26 cellular contexts compared by ENCODE assay signal in the genomic region with DNA sequence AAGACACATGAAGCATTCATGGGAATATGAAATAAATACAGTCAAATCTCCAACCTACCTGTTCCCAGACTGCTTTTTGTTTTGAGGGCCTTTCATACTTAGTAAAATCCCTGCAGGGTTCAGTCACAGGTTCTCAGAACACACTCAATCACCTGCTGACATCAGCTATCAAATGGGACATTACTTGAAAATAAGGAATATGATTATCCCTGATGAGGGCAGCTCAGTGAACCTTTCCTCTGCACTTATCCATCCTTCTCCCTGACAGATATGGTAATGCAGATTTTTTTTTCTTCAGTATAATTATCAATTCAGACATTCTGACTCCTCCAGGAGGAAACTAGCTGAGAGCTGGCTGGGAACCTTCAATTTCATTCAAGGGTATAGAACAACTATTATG.
"Had no signal": no experiment of that assay in that cellular context is flagged by ENCODE, and none has a peak within 500 bp of the region (broad histone marks: within the 10 kb centered on the region; RNA-seq: fewer than 3 reads in every experiment).

No MANE protein-coding gene starts in this region.

- H3K9me3 ChIP-seq: left lung, lower lobe of right lung, ovary, stomach, testis, thyroid gland, transverse colon, upper lobe of left lung, vagina had no signal

- H3K4me1 ChIP-seq: left lung, lower lobe of right lung, stomach, thyroid gland, transverse colon, upper lobe of left lung, vagina had no signal

- H3K36me3 Mint-ChIP-seq: naive thymus-derived CD8-positive, alpha-beta T cell; stimulated activated naive B cell treated with anti-CD40 and anti-IgM and Interleukin-4, amounts not matched to agents 10 μg/mL and 1 μg/mL and 100 μg/mL, for 72 hours had no signal

- H3K4me3 ChIP-seq: left lung, lower lobe of right lung, ovary, skin epidermis, stomach, testis, thyroid gland, transverse colon, upper lobe of left lung, vagina had no signal

- H3K27ac Mint-ChIP-seq: naive thymus-derived CD8-positive, alpha-beta T cell; nephron; progenitor cell of endocrine pancreas; stimulated activated naive B cell treated with anti-CD40 and anti-IgM and Interleukin-4, amounts not matched to agents 10 μg/mL and 1 μg/mL and 100 μg/mL, for 72 hours had no signal

- H3K4me3 Mint-ChIP-seq: naive thymus-derived CD8-positive, alpha-beta T cell; nephron; stimulated activated naive B cell treated with anti-CD40 and anti-IgM and Interleukin-4, amounts not matched to agents 10 μg/mL and 1 μg/mL and 100 μg/mL, for 72 hours had no signal

- H3K36me3 ChIP-seq: left lung, lower lobe of right lung, ovary, stomach, thyroid gland, transverse colon, upper lobe of left lung, vagina had no signal

- H3K27me3 ChIP-seq: left lung, ovary, stomach, testis, thyroid gland, transverse colon, upper lobe of left lung, vagina had no signal

- DNase-seq: hippocampal formation; kidney glomerular epithelial cell; left cardiac atrium; left lung; lower lobe of right lung; mammary epithelial cell; mesenchymal stem cell; naive thymus-derived CD8-positive, alpha-beta T cell; ovary; retina; right cardiac atrium; stimulated activated CD4-positive, alpha-beta T cell treated with anti-CD3 and anti-CD28 coated beads, Interleukin-12 subunit alpha, Interleukin-12 subunit beta, amount 100 ng/mL, for 4 hours; stimulated activated CD4-positive, alpha-beta T cell treated with anti-CD3 and anti-CD28 coated beads, Interleukin-15, amount 100 ng/mL, for 24 hours; stimulated activated CD4-positive, alpha-beta T cell treated with anti-CD3 and anti-CD28 coated beads, Interleukin-2, amount 100 ng/mL, for 24 hours; stimulated activated CD4-positive, alpha-beta T cell treated with anti-CD3 and anti-CD28 coated beads, Interleukin-4, amount 100 ng/mL, for 1 hour; stimulated activated naive B cell treated with anti-CD40 and anti-IgM and Interleukin-4, amounts not matched to agents 10 μg/mL and 1 μg/mL and 100 μg/mL, for 72 hours; stimulated activated naive CD8-positive, alpha-beta T cell treated with anti-CD3 and anti-CD28 coated beads, Interleukin-15, Interleukin-2, amounts not matched to agents 100 U/mL and 50 U/mL, for 24 hours; stomach; testis; thyroid gland; transverse colon; upper lobe of left lung had no signal

- H3K27me3 Mint-ChIP-seq: naive thymus-derived CD8-positive, alpha-beta T cell; stimulated activated naive B cell treated with anti-CD40 and anti-IgM and Interleukin-4, amounts not matched to agents 10 μg/mL and 1 μg/mL and 100 μg/mL, for 72 hours had no signal

- H3K9me3 Mint-ChIP-seq: nephron; stimulated activated naive B cell treated with anti-CD40 and anti-IgM and Interleukin-4, amounts not matched to agents 10 μg/mL and 1 μg/mL and 100 μg/mL, for 72 hours had no signal

- H3K4me1 Mint-ChIP-seq: naive thymus-derived CD8-positive, alpha-beta T cell; nephron; stimulated activated naive B cell treated with anti-CD40 and anti-IgM and Interleukin-4, amounts not matched to agents 10 μg/mL and 1 μg/mL and 100 μg/mL, for 72 hours had no signal

- H3K27ac ChIP-seq: left lung, lower lobe of right lung, ovary, skin epidermis, stomach, testis, thyroid gland, transverse colon, upper lobe of left lung, vagina had no signal
